ENCODE assay signal across 1 cellular context in genomic region chr5:72508241-72509170, GRCh38.
TF ChIP-seq lines count a peak whose summit lies in the region.

No MANE protein-coding gene starts in this region.

TF ChIP-seq in K562, 482 proteins besides CTCF, POLR2A, EP300 and RAD21 (continued from another document):
- peak; percentile 48; the same call in 1 of the 2 replicates for TF ChIP-seq SPI1 (IDR thresholded peaks at IDR 0.05; ENCODE audit: borderline replicate concordance, low read depth, low read length)
- TF ChIP-seq DACH1 (IDR thresholded peaks at IDR 0.05; ENCODE audit: partially characterized antibody): peak; percentile 90
- no peak for TF ChIP-seq DPF2 (IDR thresholded peaks at IDR 0.05)
- no peak for TF ChIP-seq ETS1 (conservative IDR thresholded peaks at IDR 0.05; ENCODE audit: control insufficient read depth, low read depth, low read length)
- no peak for TF ChIP-seq SREBF1 (IDR thresholded peaks at IDR 0.05; ENCODE audit: borderline replicate concordance, low read depth, low read length)
- no peak for TF ChIP-seq ZNF740 (CRISPR knock-in tag; IDR thresholded peaks at IDR 0.05)
- TF ChIP-seq ZNF740 (tag; IDR thresholded peaks at IDR 0.05): no peak
- no peak for TF ChIP-seq KLF16 (IDR thresholded peaks at IDR 0.05)
- no peak for TF ChIP-seq TAF9B (IDR thresholded peaks at IDR 0.05; ENCODE audit: partially characterized antibody)
- no peak for TF ChIP-seq MECOM (CRISPR knock-in tag; IDR thresholded peaks at IDR 0.05)
- TF ChIP-seq DDX20 (tag; IDR thresholded peaks at IDR 0.05; ENCODE audit: low read depth): no peak
- TF ChIP-seq ZNF175 (CRISPR knock-in tag; IDR thresholded peaks at IDR 0.05; ENCODE audit: low read depth): no peak
- no peak for TF ChIP-seq POLR3G (IDR thresholded peaks at IDR 0.05; ENCODE audit: extremely low read depth, insufficient read length, insufficient replicate concordance)
- TF ChIP-seq SIX5 (IDR thresholded peaks at IDR 0.05; ENCODE audit: borderline replicate concordance in 1 of 2, insufficient read depth in 1 of 2, low read depth in 1 of 2, low read length in 2 of 2): no peak
- no peak for TF ChIP-seq ZBTB12 (CRISPR knock-in tag; IDR thresholded peaks at IDR 0.05)
- TF ChIP-seq RBM34 (IDR thresholded peaks at IDR 0.05; ENCODE audit: borderline replicate concordance, insufficient read depth, low read length): no peak
- no peak for TF ChIP-seq HNRNPLL (IDR thresholded peaks at IDR 0.05; ENCODE audit: low read depth, low read length, poor library complexity, severe bottlenecking)
- no peak for TF ChIP-seq TCFL5 (CRISPR knock-in tag; conservative IDR thresholded peaks at IDR 0.05)
- peak; percentile 82 for TF ChIP-seq ZNF384 (IDR thresholded peaks at IDR 0.05; ENCODE audit: low read depth, low read length)
- TF ChIP-seq PBX2 (CRISPR knock-in tag; IDR thresholded peaks at IDR 0.05; ENCODE audit: low read depth): no peak
- no peak for TF ChIP-seq PBX2 (tag; conservative IDR thresholded peaks at IDR 0.05; ENCODE audit: low read depth)
- no peak for TF ChIP-seq HDAC8 (tag; IDR thresholded peaks at IDR 0.05)
- peak; percentile 47; the same call in 1 of the 2 replicates for TF ChIP-seq ZNF395 (CRISPR knock-in tag; IDR thresholded peaks at IDR 0.05)
- no peak for TF ChIP-seq RBM39 (optimal IDR thresholded peaks at IDR 0.05; ENCODE audit: low read depth, low read length)
- TF ChIP-seq ZNF639 (CRISPR knock-in tag; conservative IDR thresholded peaks at IDR 0.05 in 1 of 2, IDR thresholded peaks at IDR 0.05 in 1 of 2): no peak
- peak; percentile 67; the same call in 1 of the 2 replicates for TF ChIP-seq GATAD2B (IDR thresholded peaks at IDR 0.05; ENCODE audit: borderline replicate concordance)
- TF ChIP-seq TAF15 (IDR thresholded peaks at IDR 0.05; ENCODE audit: low read depth, low read length): no peak
- no peak for TF ChIP-seq ETV1 (tag; conservative IDR thresholded peaks at IDR 0.05; ENCODE audit: low read depth)
- TF ChIP-seq ZNF766 (CRISPR knock-in tag; conservative IDR thresholded peaks at IDR 0.05): peak; percentile 47; the same call in 1 of the 2 replicates
TF ChIP-seq in K562: peak in this region for 8.
